ENCODE assay signal across 21 cellular contexts in the genomic region with DNA sequence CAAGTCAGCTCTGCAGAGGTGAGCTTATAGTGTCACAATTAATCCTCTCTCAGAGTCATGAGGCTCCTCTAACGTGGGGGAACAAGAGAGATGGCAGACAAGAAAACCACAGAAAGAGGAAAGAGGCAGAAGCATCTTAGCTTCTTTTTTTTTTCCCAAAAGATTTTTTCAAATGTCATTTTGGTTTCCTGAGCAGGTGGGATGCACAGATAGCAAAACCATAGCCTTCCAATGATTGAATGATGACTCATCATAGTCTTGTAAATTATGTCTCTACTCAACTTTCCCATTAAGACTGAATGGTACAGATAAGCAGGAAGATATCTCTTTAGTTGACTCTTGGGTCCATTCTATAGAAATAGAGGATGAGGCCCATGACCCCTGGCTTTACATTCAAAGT.
DNase-seq lines count a peak whose midpoint lies in the region; ATAC-seq, FAIRE-seq and TF ChIP-seq lines count a peak whose summit lies in the region.
"Had no signal": no experiment of that assay in that cellular context is flagged by ENCODE, and none has a peak within 500 bp of the region (broad histone marks: within the 10 kb centered on the region; RNA-seq: fewer than 3 reads in every experiment).

No MANE protein-coding gene starts in this region.

- ATAC-seq in HepG2 (no peak), right lobe of liver (no peak)

- 0% methylated on average over 1 of the region's 1 CpG for WGBS in HepG2 (ENCODE audit: low lambda C conversion rate)
- 47% methylated on average over 1 of the region's 1 CpG for WGBS in right lobe of liver (ENCODE audit: insufficient coverage, low coverage, low lambda C conversion rate, missing lambda C conversion rate)

- in situ Hi-C loops in HepG2 (cut with HindIII; ENCODE audit: extremely low pct_ligation_motif_present, low pct_unique_long_range_greater_than_20kb): no loop called here
- in situ Hi-C loops in KBM-7 (cut with MboI; ENCODE audit: low pct_unique_long_range_greater_than_20kb, low sequenced_read_pairs): no loop called here

- TF ChIP-seq POLR2A in HepG2 (IDR thresholded peaks at IDR 0.05; ENCODE audit: insufficient read depth in 1 of 2, low read depth in 2 of 2, low read length in 2 of 2) (no peak), right lobe of liver (IDR thresholded peaks at IDR 0.05) (no peak)

- intact Hi-C loops in HepG2 (cut with micrococcal nuclease; ENCODE audit: unreplicated experiment): no loop called here
- intact Hi-C loops in right lobe of liver (cut with DNase I): no loop called here

- H4K20me1 ChIP-seq in HepG2 (ENCODE audit: insufficient read depth, low read length): no peaks in the 10 kb centered on the region

- TF ChIP-seq RAD21 in HepG2 (CRISPR knock-in tag; IDR thresholded peaks at IDR 0.05): no peak

- TF ChIP-seq EP300 in HepG2 (IDR thresholded peaks at IDR 0.05; ENCODE audit: low read depth in 2 of 2, low read length in 2 of 2) (no peak), HepG2 (CRISPR knock-in tag; IDR thresholded peaks at IDR 0.05; ENCODE audit: borderline replicate concordance) (no peak)

- H3K27me3 ChIP-seq in HepG2 (ENCODE audit: control insufficient read depth in 1 of 2, insufficient read depth in 2 of 2, low read length in 2 of 2): peaks cover 0 to 6% of the 10 kb centered on the region in 2 experiments; a peak in 3 of 5 replicates
- H3K27me3 ChIP-seq in right lobe of liver: no peaks in the 10 kb centered on the region

- FAIRE-seq in HepG2 (lab: Jason Lieb, UNC): no peak
- FAIRE-seq: GM19239, H1, HTR-8/SVneo had no signal

- H3K36me3 ChIP-seq in HepG2 (replicated peaks in 1 of 2; ENCODE audit: control insufficient read depth in 1 of 2, insufficient read depth in 2 of 2, low read length in 2 of 2) (no peaks in the 10 kb centered on the region), right lobe of liver (no peaks in the 10 kb centered on the region)

- H2AFZ ChIP-seq in HepG2 (ENCODE audit: low read length): no peak overlapping the region

- H3K9ac ChIP-seq in HepG2 (ENCODE audit: insufficient read depth, low read depth, low read length): no peak overlapping the region

- H3K4me1 Mint-ChIP-seq in progenitor cell of endocrine pancreas (ENCODE audit: low read depth): peaks cover 19% of the 10 kb centered on the region
- H3K4me1 Mint-ChIP-seq in mesothelial cell of epicardium: peaks cover 4% of the 10 kb centered on the region
- H3K4me1 Mint-ChIP-seq: B cell; CD4-positive, CD25-positive, alpha-beta regulatory T cell; CD8-positive, alpha-beta memory T cell had no signal

- H3K9me3 Mint-ChIP-seq in progenitor cell of endocrine pancreas (ENCODE audit: low read depth) (peaks cover 4% of the 10 kb centered on the region), mesothelial cell of epicardium (no peaks in the 10 kb centered on the region)

- H3K27ac ChIP-seq in HepG2 (ENCODE audit: extremely low read length, insufficient read depth, low read length): no peak overlapping the region
- no peak overlapping the region for H3K27ac ChIP-seq in right lobe of liver

- H3K4me3 ChIP-seq in HepG2 (replicated peaks in 1 of 3; ENCODE audit: insufficient read depth in 1 of 3, low read depth in 2 of 3, low read length in 3 of 3): no peak overlapping the region
- no peak overlapping the region for H3K4me3 ChIP-seq in right lobe of liver

- BruUV-seq in HepG2 (replicated peaks; lab: Mats Ljungman, UMichigan): no TSS peak

- DNase-seq in HepG2 (ENCODE audit: low spot score) (no peak), right lobe of liver (no peak), KBM-7 (peak; percentile 75), OCI-M1 (lab: John Stamatoyannopoulos, UW) (peak; percentile 40), progenitor cell of endocrine pancreas (ENCODE audit: low spot score, unreplicated experiment) (no peak), SHP77 treated with DMSO at 0.1 percent for 48 hours (lab: John Stamatoyannopoulos, UW) (no peak), mesothelial cell of epicardium (ENCODE audit: low spot score in 2 of 2, unreplicated experiment in 2 of 2) (no peak), DMS79 treated with DMSO at 0.1 percent for 48 hours (lab: John Stamatoyannopoulos, UW) (no peak)
- DNase-seq: 8988T; C1 segment of cervical spinal cord; CD4-positive, CD25-positive, alpha-beta regulatory T cell; CD8-positive, alpha-beta memory T cell; COR-L47; DMS 273 treated with DMSO at 0.1 percent for 48 hours; DMS53; GF-D8; H9 had no signal

- peaks cover 28% of the 10 kb centered on the region for H3K27me3 Mint-ChIP-seq in progenitor cell of endocrine pancreas
- no peaks in the 10 kb centered on the region for H3K27me3 Mint-ChIP-seq in mesothelial cell of epicardium (ENCODE audit: low read depth)
- H3K27me3 Mint-ChIP-seq: CD4-positive, CD25-positive, alpha-beta regulatory T cell had no signal

- no peak for TF ChIP-seq CTCF in HepG2 (CRISPR knock-in tag; IDR thresholded peaks at IDR 0.05)
- no peak for TF ChIP-seq CTCF in right lobe of liver (IDR thresholded peaks at IDR 0.05)
- TF ChIP-seq CTCF in progenitor cell of endocrine pancreas (IDR thresholded peaks at IDR 0.05; ENCODE audit: unreplicated experiment): no peak
- no peak for TF ChIP-seq CTCF in mesothelial cell of epicardium (IDR thresholded peaks at IDR 0.05; ENCODE audit: unreplicated experiment)

- no peaks in the 10 kb centered on the region for H3K79me2 ChIP-seq in HepG2 (ENCODE audit: insufficient read depth, low read length)

- H3K9me3 ChIP-seq in HepG2 (ENCODE audit: low read length) (peaks cover under 1% of the 10 kb centered on the region; the same call in 1 of the 2 replicates), right lobe of liver (no peaks in the 10 kb centered on the region)

- CTCF ChIA-PET in HepG2 (lab: Yijun Ruan, JAX; ENCODE audit: low intra/inter-chr PET ratio, low total read pairs): no interaction called here

- no peaks in the 10 kb centered on the region for H3K4me1 ChIP-seq in HepG2 (ENCODE audit: insufficient read depth, low read length)
- H3K4me1 ChIP-seq in right lobe of liver: peaks cover 0 to 17% (median under 1%) of the 10 kb centered on the region in 4 donors

- no peak overlapping the region for H3K4me2 ChIP-seq in HepG2 (ENCODE audit: low read depth, low read length)

- H3K36me3 Mint-ChIP-seq in progenitor cell of endocrine pancreas (ENCODE audit: insufficient read depth) (no peaks in the 10 kb centered on the region), mesothelial cell of epicardium (no peaks in the 10 kb centered on the region)
- H3K36me3 Mint-ChIP-seq: CD4-positive, CD25-positive, alpha-beta regulatory T cell; CD8-positive, alpha-beta memory T cell had no signal

- H3K27ac Mint-ChIP-seq in progenitor cell of endocrine pancreas (peak overlapping the region; percentile 74), mesothelial cell of epicardium (no peak overlapping the region)
- H3K27ac Mint-ChIP-seq: B cell; CD4-positive, CD25-positive, alpha-beta regulatory T cell; CD8-positive, alpha-beta memory T cell; H9 had no signal

- no peak overlapping the region for H3K4me3 Mint-ChIP-seq in progenitor cell of endocrine pancreas (ENCODE audit: low read depth)
- H3K4me3 Mint-ChIP-seq in mesothelial cell of epicardium: no peak overlapping the region
- H3K4me3 Mint-ChIP-seq: B cell; CD4-positive, CD25-positive, alpha-beta regulatory T cell; CD8-positive, alpha-beta memory T cell; H9 had no signal

- POLR2A ChIA-PET in HepG2 (lab: Yijun Ruan, JAX): no interaction called here

TF ChIP-seq in HepG2, 621 proteins besides CTCF, POLR2A, EP300 and RAD21:
- TF ChIP-seq MAFF (IDR thresholded peaks at IDR 0.05; ENCODE audit: low read depth, low read length) (peak; percentile 53; the same call in 1 of the 2 replicates), MAFK (conservative IDR thresholded peaks at IDR 0.05 in 1 of 2, IDR thresholded peaks at IDR 0.05 in 1 of 2; ENCODE audit: low read length in 2 of 2) (peak; percentile 37 to 51; a peak in 2 of 4 replicates), HES4 (CRISPR knock-in tag; IDR thresholded peaks at IDR 0.05; ENCODE audit: borderline replicate concordance) (no peak), ZNF724P (CRISPR knock-in tag; IDR thresholded peaks at IDR 0.05; ENCODE audit: borderline replicate concordance) (no peak), NFE2L2 (IDR thresholded peaks at IDR 0.05; ENCODE audit: low read length) (peak; percentile 4; the same call in 1 of the 2 replicates), HOXA7 (CRISPR knock-in tag; IDR thresholded peaks at IDR 0.05) (no peak), ZNF136 (CRISPR knock-in tag; IDR thresholded peaks at IDR 0.05; ENCODE audit: low read depth) (no peak), ZNF367 (CRISPR knock-in tag; IDR thresholded peaks at IDR 0.05; ENCODE audit: borderline replicate concordance) (no peak)

Comparison
In these comparisons a context has a peak if more than half of its experiments do, and no peak if none do; other contexts are left out.
1. DNase-seq: peak in KBM-7 (single experiment) and OCI-M1 (single experiment); none in HepG2 (single experiment), right lobe of liver (0 of 3), progenitor cell of endocrine pancreas (single experiment), SHP77 treated with DMSO at 0.1 percent for 48 hours (single experiment), mesothelial cell of epicardium (0 of 2) and DMS79 treated with DMSO at 0.1 percent for 48 hours (single experiment).